Comparison of ENCODE assay signal across 8 cellular contexts in genomic region chr10:100912609-100913469, GRCh38. TPM values are rescaled to one million over a fixed set of nuclear protein-coding genes. Genes with fewer than 3 reads are reported as not detected.
A peak's percentile ranks its signal among the peaks of the same experiment; 100 is the strongest.
DNase-seq lines count a peak whose midpoint lies in the region; ATAC-seq and TF ChIP-seq lines count a peak whose summit lies in the region.

Gene SLF2 (plus strand): TSS chr10:100912963. CDS start chr10:100913111, 148 bp downstream.

- peak within 1 kb of the TSS; percentile 94 to 98 for H3K27ac ChIP-seq in mucosa of rectum (ENCODE audit: low read depth in 2 of 2, low read length in 2 of 2)

- peak; percentile 93 for ATAC-seq in GM21717 (IDR thresholded peaks at IDR 0.05; ENCODE audit: unreplicated experiment)

- H3K4me1 Mint-ChIP-seq in activated T-cell treated with anti-CD3 and anti-CD28 coated beads, Interleukin-2, amount 50 U/mL, for 24 hours (ENCODE audit: low read depth) = peaks cover 54% of the 10 kb centered on the region

- H3K9me3 Mint-ChIP-seq in activated T-cell treated with anti-CD3 and anti-CD28 coated beads, Interleukin-2, amount 50 U/mL, for 24 hours = no peaks in the 10 kb centered on the region

- in situ Hi-C loops in KBM-7 (cut with MboI; ENCODE audit: low pct_unique_long_range_greater_than_20kb, low sequenced_read_pairs) = no loop called here

- H3K9ac ChIP-seq in mucosa of rectum (ENCODE audit: low read depth in 1 of 2, low read length in 2 of 2) = peak within 1 kb of the TSS; percentile 81 to 94

- H3K27me3 Mint-ChIP-seq in activated T-cell treated with anti-CD3 and anti-CD28 coated beads, Interleukin-2, amount 50 U/mL, for 24 hours = no peaks in the 10 kb centered on the region

- peak within 1 kb of the TSS; percentile 99 for H3K27ac Mint-ChIP-seq in activated T-cell treated with anti-CD3 and anti-CD28 coated beads, Interleukin-2, amount 50 U/mL, for 24 hours

- peak; percentile 79 for TF ChIP-seq POLR2A in erythroblast (IDR thresholded peaks at IDR 0.05; ENCODE audit: low read length)

- DNase-seq in DMS153 treated with DMSO at 0.1 percent for 48 hours (lab: John Stamatoyannopoulos, UW; ENCODE audit: unreplicated experiment) (peak; percentile 93), KBM-7 (peak; percentile 98), erythroblast (lab: John Stamatoyannopoulos, UW) (peak; percentile 98)
- DNase-seq in activated T-cell treated with anti-CD3 and anti-CD28 coated beads, Interleukin-2, amount 50 U/mL, for 24 hours = peak; percentile 92
- DNase-seq in stimulated activated CD8-positive, alpha-beta memory T cell treated with anti-CD3 and anti-CD28 coated beads, Interleukin-4, amount 100 ng/mL, for 48 hours = peak; percentile 94

- H3K4me3 Mint-ChIP-seq in activated T-cell treated with anti-CD3 and anti-CD28 coated beads, Interleukin-2, amount 50 U/mL, for 24 hours = peak within 1 kb of the TSS; percentile 99

- H3K27me3 ChIP-seq in mucosa of rectum (ENCODE audit: control insufficient read depth in 2 of 2, insufficient read depth in 2 of 2, low read length in 2 of 2) = no peaks in the 10 kb centered on the region

- H3K36me3 ChIP-seq in mucosa of rectum (ENCODE audit: control insufficient read depth in 2 of 2, insufficient read depth in 2 of 2, low read length in 2 of 2) = peaks cover 13 to 15% of the 10 kb centered on the region in 2 donors

- peaks cover 13 to 21% of the 10 kb centered on the region in 2 donors for H3K4me1 ChIP-seq in mucosa of rectum (ENCODE audit: control insufficient read depth in 2 of 2, insufficient read depth in 2 of 2, low read length in 2 of 2)

- H3K36me3 Mint-ChIP-seq in activated T-cell treated with anti-CD3 and anti-CD28 coated beads, Interleukin-2, amount 50 U/mL, for 24 hours (ENCODE audit: low read depth) = peaks cover 41% of the 10 kb centered on the region

- H3K4me3 ChIP-seq in mucosa of rectum (ENCODE audit: low read length in 2 of 2) = peak within 1 kb of the TSS; percentile 92 to 100

- H3K9me3 ChIP-seq in mucosa of rectum (ENCODE audit: control insufficient read depth in 2 of 2, low read length in 2 of 2) = no peaks in the 10 kb centered on the region

TF ChIP-seq in PFSK-1, 5 proteins besides CTCF, POLR2A, EP300 and RAD21:
- TF ChIP-seq FOXP2 (optimal IDR thresholded peaks at IDR 0.05; ENCODE audit: borderline replicate concordance, extremely low read depth, extremely low read length, insufficient read depth) = peak; percentile 80
- TF ChIP-seq SIN3A (IDR thresholded peaks at IDR 0.05; ENCODE audit: borderline replicate concordance, insufficient read depth, low read length) = 0 out of 2 replicates have a peak, but pooled peaks have one; percentile 15
- TF ChIP-seq TAF1 (IDR thresholded peaks at IDR 0.05; ENCODE audit: borderline replicate concordance, insufficient read depth, low read length) = no peak
- no peak for TF ChIP-seq REST (IDR thresholded peaks at IDR 0.05; ENCODE audit: insufficient read depth in 1 of 2, low read depth in 2 of 2, low read length in 2 of 2)
- TF ChIP-seq POLR2AphosphoS5 (IDR thresholded peaks at IDR 0.05; ENCODE audit: low read depth, low read length) = peak; percentile 53

RNA-seq across cellular contexts. Expression of gene SLF2, which starts in this region (rescaled TPM):
- 9.8 TPM for polyA plus RNA-seq in PFSK-1 (2012; ENCODE audit: insufficient read length, low read depth)

Comparison
In these comparisons a context has a peak if more than half of its experiments do, and no peak if none do; other contexts are left out.
1. Peak in every context shown above with its lines: DNase-seq, ATAC-seq, H3K4me3 ChIP-seq and H3K27ac ChIP-seq.